ENCODE assay signal across 16 cellular contexts in genomic region chr2:190575263-190575662, GRCh38.
"Had no signal": no experiment of that assay in that cellular context is flagged by ENCODE, and none has a peak within 500 bp of the region (broad histone marks: within the 10 kb centered on the region; RNA-seq: fewer than 3 reads in every experiment).

No MANE protein-coding gene starts in this region.

- H3K9me3 Mint-ChIP-seq: activated T-helper 2 cell treated with anti-CD3 and anti-CD28 coated beads, Interferon-gamma antibody, Interleukin-2, Interleukin-4, amounts not matched to agents 10 μg/mL and 5 μg/mL and 100 μg/mL, durations not matched to agents 14 hours and 24 hours and 36 hours; nephron progenitor cell had no signal

- H3K9me3 ChIP-seq: breast epithelium, gastroesophageal sphincter, heart left ventricle, sigmoid colon, thoracic aorta, upper lobe of right lung had no signal

- H3K27me3 ChIP-seq: breast epithelium, gastroesophageal sphincter, heart left ventricle, sigmoid colon, upper lobe of right lung had no signal

- H3K4me3 ChIP-seq: breast epithelium, gastroesophageal sphincter, heart left ventricle, SK-N-MC, thoracic aorta, upper lobe of right lung had no signal

- H3K4me1 ChIP-seq: breast epithelium had no signal

- H3K4me3 Mint-ChIP-seq: nephron progenitor cell; stimulated activated naive B cell treated with anti-CD40 and anti-IgM and Interleukin-4, amounts not matched to agents 10 μg/mL and 1 μg/mL and 100 μg/mL, for 72 hours had no signal

- H3K27ac Mint-ChIP-seq: activated T-helper 2 cell treated with anti-CD3 and anti-CD28 coated beads, Interferon-gamma antibody, Interleukin-2, Interleukin-4, amounts not matched to agents 10 μg/mL and 5 μg/mL and 100 μg/mL, durations not matched to agents 14 hours and 24 hours and 36 hours; nephron progenitor cell; stimulated activated naive B cell treated with anti-CD40 and anti-IgM and Interleukin-4, amounts not matched to agents 10 μg/mL and 1 μg/mL and 100 μg/mL, for 72 hours had no signal

- H3K27me3 Mint-ChIP-seq: stimulated activated naive B cell treated with anti-CD40 and anti-IgM and Interleukin-4, amounts not matched to agents 10 μg/mL and 1 μg/mL and 100 μg/mL, for 72 hours had no signal

- DNase-seq: activated CD4-positive, CD25-positive, alpha-beta regulatory T cell; activated naive CD4-positive, alpha-beta T cell treated with Interleukin-2 at 50 U/mL for 16 hours; effector CD4-positive, alpha-beta T cell; heart left ventricle; mesendoderm; nephron progenitor cell; nucleus accumbens; sigmoid colon; stimulated activated naive B cell treated with anti-CD40 and anti-IgM and Interleukin-4, amounts not matched to agents 10 μg/mL and 1 μg/mL and 100 μg/mL, for 72 hours; upper lobe of right lung had no signal

- ATAC-seq: esophagus mucosa; gastroesophageal sphincter; heart left ventricle; stimulated activated naive B cell treated with anti-CD40 and anti-IgM and Interleukin-4, amounts not matched to agents 10 μg/mL and 1 μg/mL and 100 μg/mL, for 72 hours; upper lobe of right lung had no signal

- H3K27ac ChIP-seq: breast epithelium, SK-N-MC, thoracic aorta, upper lobe of right lung had no signal

- H3K36me3 ChIP-seq: breast epithelium, gastroesophageal sphincter, heart left ventricle, sigmoid colon, thoracic aorta, upper lobe of right lung had no signal
